27 cellular contexts compared by ENCODE assay signal in the genomic region with DNA sequence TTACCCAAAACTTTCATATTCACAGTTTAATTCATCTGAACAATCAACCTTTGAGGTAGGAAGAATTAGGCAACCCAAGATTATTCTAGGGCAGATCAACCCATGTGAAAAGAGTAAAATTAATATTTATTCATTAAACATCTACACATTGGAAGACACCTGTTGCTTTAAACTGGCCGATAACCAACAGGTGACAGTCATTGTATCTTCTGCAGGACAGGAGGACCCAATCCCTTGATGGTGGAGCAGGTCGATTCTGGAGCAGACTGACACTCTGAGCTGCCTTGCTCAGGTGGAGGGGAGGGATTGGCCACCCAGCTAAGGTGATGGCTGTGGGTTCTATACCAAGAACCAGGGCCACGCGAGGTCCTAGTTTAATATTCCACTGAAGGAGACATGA.
"Had no signal": no experiment of that assay in that cellular context is flagged by ENCODE, and none has a peak within 500 bp of the region (broad histone marks: within the 10 kb centered on the region; RNA-seq: fewer than 3 reads in every experiment).

No MANE protein-coding gene starts in this region.

- H3K4me1 Mint-ChIP-seq: stimulated activated effector memory CD8-positive, alpha-beta T cell treated with anti-CD3 and anti-CD28 coated beads, Interleukin-12 subunit alpha, Interleukin-12 subunit beta, amount 100 ng/mL, for 72 hours; stimulated activated memory B cell treated with anti-CD40 and anti-IgM and Interleukin-4, amounts not matched to agents 10 μg/mL and 1 μg/mL and 100 μg/mL, for 72 hours; stimulated activated naive B cell treated with anti-CD40 and anti-IgM and Interleukin-4, amounts not matched to agents 10 μg/mL and 1 μg/mL and 100 μg/mL, for 72 hours had no signal

- H3K4me3 ChIP-seq: stomach, suprapubic skin, testis, thoracic aorta, thyroid gland, tibial artery, tibial nerve, transverse colon, upper lobe of left lung, upper lobe of right lung, uterus, vagina had no signal

- H3K27ac Mint-ChIP-seq: stimulated activated effector memory CD8-positive, alpha-beta T cell treated with anti-CD3 and anti-CD28 coated beads, Interleukin-12 subunit alpha, Interleukin-12 subunit beta, amount 100 ng/mL, for 72 hours; stimulated activated memory B cell treated with anti-CD40 and anti-IgM and Interleukin-4, amounts not matched to agents 10 μg/mL and 1 μg/mL and 100 μg/mL, for 72 hours; stimulated activated naive B cell treated with anti-CD40 and anti-IgM and Interleukin-4, amounts not matched to agents 10 μg/mL and 1 μg/mL and 100 μg/mL, for 72 hours; stimulated activated naive CD8-positive, alpha-beta T cell treated with anti-CD3 and anti-CD28 coated beads, Interleukin-15, amount 100 ng/mL, for 72 hours; stimulated activated naive CD8-positive, alpha-beta T cell treated with anti-CD3 and anti-CD28 coated beads, Interleukin-15, Interleukin-2, amounts not matched to agents 100 ng/mL and 50 ng/mL, for 24 hours had no signal

- H3K27me3 ChIP-seq: stomach, suprapubic skin, testis, thyroid gland, tibial artery, tibial nerve, transverse colon, upper lobe of left lung, upper lobe of right lung, uterus, vagina had no signal

- ATAC-seq: stimulated activated effector memory CD8-positive, alpha-beta T cell treated with anti-CD3 and anti-CD28 coated beads, Interleukin-12 subunit alpha, Interleukin-12 subunit beta, amount 100 ng/mL, for 72 hours; stimulated activated memory B cell treated with anti-CD40 and anti-IgM and Interleukin-4, amounts not matched to agents 10 μg/mL and 1 μg/mL and 100 μg/mL, for 72 hours; stimulated activated naive B cell treated with anti-CD40 and anti-IgM and Interleukin-4, amounts not matched to agents 10 μg/mL and 1 μg/mL and 100 μg/mL, for 72 hours; stimulated activated naive CD8-positive, alpha-beta T cell treated with anti-CD3 and anti-CD28 coated beads, Interleukin-15, amount 100 ng/mL, for 72 hours; stimulated activated naive CD8-positive, alpha-beta T cell treated with anti-CD3 and anti-CD28 coated beads, Interleukin-15, Interleukin-2, amounts not matched to agents 100 U/mL and 50 U/mL, for 24 hours had no signal

- H3K27ac ChIP-seq: stomach, suprapubic skin, testis, thoracic aorta, thyroid gland, tibial artery, tibial nerve, transverse colon, upper lobe of left lung, upper lobe of right lung, uterus, vagina had no signal

- H3K4me1 ChIP-seq: transverse colon, upper lobe of right lung, uterus, vagina had no signal

- H3K9me3 ChIP-seq: stomach, suprapubic skin, testis, thoracic aorta, thyroid gland, tibial artery, tibial nerve, transverse colon, upper lobe of left lung, upper lobe of right lung, uterus, vagina had no signal

- H3K36me3 ChIP-seq: stomach, suprapubic skin, thoracic aorta, thyroid gland, tibial artery, tibial nerve, transverse colon, upper lobe of left lung, upper lobe of right lung, uterus, vagina had no signal

- H3K9me3 Mint-ChIP-seq: stimulated activated memory B cell treated with anti-CD40 and anti-IgM and Interleukin-4, amounts not matched to agents 10 μg/mL and 1 μg/mL and 100 μg/mL, for 72 hours; stimulated activated naive B cell treated with anti-CD40 and anti-IgM and Interleukin-4, amounts not matched to agents 10 μg/mL and 1 μg/mL and 100 μg/mL, for 72 hours; stimulated activated naive CD8-positive, alpha-beta T cell treated with anti-CD3 and anti-CD28 coated beads, Interleukin-15, Interleukin-2, amounts not matched to agents 100 ng/mL and 50 ng/mL, for 24 hours had no signal

- H3K27me3 Mint-ChIP-seq: stimulated activated memory B cell treated with anti-CD40 and anti-IgM and Interleukin-4, amounts not matched to agents 10 μg/mL and 1 μg/mL and 100 μg/mL, for 72 hours; stimulated activated naive B cell treated with anti-CD40 and anti-IgM and Interleukin-4, amounts not matched to agents 10 μg/mL and 1 μg/mL and 100 μg/mL, for 72 hours; stimulated activated naive CD8-positive, alpha-beta T cell treated with anti-CD3 and anti-CD28 coated beads, Interleukin-15, amount 100 ng/mL, for 72 hours; stimulated activated naive CD8-positive, alpha-beta T cell treated with anti-CD3 and anti-CD28 coated beads, Interleukin-15, Interleukin-2, amounts not matched to agents 100 ng/mL and 50 ng/mL, for 24 hours had no signal

- H3K4me3 Mint-ChIP-seq: stimulated activated effector memory CD8-positive, alpha-beta T cell treated with anti-CD3 and anti-CD28 coated beads, Interleukin-12 subunit alpha, Interleukin-12 subunit beta, amount 100 ng/mL, for 72 hours; stimulated activated memory B cell treated with anti-CD40 and anti-IgM and Interleukin-4, amounts not matched to agents 10 μg/mL and 1 μg/mL and 100 μg/mL, for 72 hours; stimulated activated naive B cell treated with anti-CD40 and anti-IgM and Interleukin-4, amounts not matched to agents 10 μg/mL and 1 μg/mL and 100 μg/mL, for 72 hours; stimulated activated naive CD8-positive, alpha-beta T cell treated with anti-CD3 and anti-CD28 coated beads, Interleukin-15, amount 100 ng/mL, for 72 hours; stimulated activated naive CD8-positive, alpha-beta T cell treated with anti-CD3 and anti-CD28 coated beads, Interleukin-15, Interleukin-2, amounts not matched to agents 100 ng/mL and 50 ng/mL, for 24 hours had no signal

- H3K36me3 Mint-ChIP-seq: stimulated activated effector memory CD8-positive, alpha-beta T cell treated with anti-CD3 and anti-CD28 coated beads, Interleukin-12 subunit alpha, Interleukin-12 subunit beta, amount 100 ng/mL, for 72 hours; stimulated activated memory B cell treated with anti-CD40 and anti-IgM and Interleukin-4, amounts not matched to agents 10 μg/mL and 1 μg/mL and 100 μg/mL, for 72 hours; stimulated activated naive B cell treated with anti-CD40 and anti-IgM and Interleukin-4, amounts not matched to agents 10 μg/mL and 1 μg/mL and 100 μg/mL, for 72 hours had no signal

- DNase-seq: stimulated activated CD4-positive, alpha-beta T cell treated with anti-CD3 and anti-CD28 coated beads, Interleukin-2, amount 100 ng/mL, for 48 hours; stimulated activated CD4-positive, alpha-beta T cell treated with anti-CD3 and anti-CD28 coated beads, Interleukin-4, amount 100 ng/mL, for 1 hour; stimulated activated CD4-positive, alpha-beta T cell treated with anti-CD3 and anti-CD28 coated beads, Interleukin-4, amount 100 ng/mL, for 24 hours; stimulated activated CD4-positive, alpha-beta T cell treated with anti-CD3 and anti-CD28 coated beads, Interleukin-4, amount 100 ng/mL, for 4 hours; stimulated activated CD8-positive, alpha-beta memory T cell treated with anti-CD3 and anti-CD28 coated beads, Interleukin-4, amount 100 ng/mL, for 48 hours; stimulated activated naive B cell treated with anti-CD40 and anti-IgM and Interleukin-4, amounts not matched to agents 10 μg/mL and 1 μg/mL and 100 μg/mL, for 72 hours; stimulated activated naive CD4-positive, alpha-beta T cell; stimulated activated naive CD4-positive, alpha-beta T cell treated with Interleukin-2 at 50 U/mL for 16 hours; stimulated activated naive CD8-positive, alpha-beta T cell treated with anti-CD3 and anti-CD28 coated beads, Interleukin-15, amount 100 ng/mL, for 72 hours; stimulated activated naive CD8-positive, alpha-beta T cell treated with anti-CD3 and anti-CD28 coated beads, Interleukin-15, Interleukin-2, amounts not matched to agents 100 U/mL and 50 U/mL, for 24 hours; stomach; substantia nigra; testis; tibial artery; transverse colon; trophoblast cell; upper lobe of left lung; upper lobe of right lung; uterus had no signal
